In genomic region chr6:142642651-142643050, GRCh38 we compare ENCODE assay signal across 10 cellular contexts.
DNase-seq lines count a peak whose midpoint lies in the region; ATAC-seq and TF ChIP-seq lines count a peak whose summit lies in the region.
"Had no signal": no experiment of that assay in that cellular context is flagged by ENCODE, and none has a peak within 500 bp of the region (broad histone marks: within the 10 kb centered on the region; RNA-seq: fewer than 3 reads in every experiment).

No MANE protein-coding gene starts in this region.

- TF ChIP-seq CTCF in choroid plexus epithelial cell (conservative IDR thresholded peaks at IDR 0.05; ENCODE audit: low read depth, low read length): no peak

- H3K4me3 ChIP-seq in choroid plexus epithelial cell (ENCODE audit: low read depth, low read length): no peak overlapping the region
- H3K4me3 ChIP-seq: BLaER1 had no signal

- DNase-seq in ELR (ENCODE audit: low read depth) (peak; percentile 27), LHCN-M2 (ENCODE audit: low read depth) (peak; percentile 17), choroid plexus epithelial cell (ENCODE audit: low read depth) (peak; percentile 6), anterior cingulate cortex (lab: John Stamatoyannopoulos, UW) (no peak), GM19238 (ENCODE audit: insufficient read length, low spot score) (no peak)
- DNase-seq in activated CD4-positive, alpha-beta memory T cell treated with anti-CD3 and anti-CD28 coated beads, Interleukin-2, amount 10 ng/mL, durations not matched to agents 7 days and 5 days: no peak
- DNase-seq: AML-193, DMS53 had no signal

- POLR2A ChIA-PET in activated CD4-positive, alpha-beta memory T cell treated with anti-CD3 and anti-CD28 coated beads, Interleukin-2, amount 10 ng/mL, durations not matched to agents 7 days and 5 days (lab: Charles Lee): no interaction called here

- no peaks in the 10 kb centered on the region for H3K36me3 Mint-ChIP-seq in activated CD4-positive, alpha-beta memory T cell treated with anti-CD3 and anti-CD28 coated beads, Interleukin-2, amount 10 ng/mL, durations not matched to agents 7 days and 5 days (ENCODE audit: low read depth)

- no peaks in the 10 kb centered on the region for H3K4me1 Mint-ChIP-seq in activated CD4-positive, alpha-beta memory T cell treated with anti-CD3 and anti-CD28 coated beads, Interleukin-2, amount 10 ng/mL, durations not matched to agents 7 days and 5 days

- H3K4me3 Mint-ChIP-seq in activated CD4-positive, alpha-beta memory T cell treated with anti-CD3 and anti-CD28 coated beads, Interleukin-2, amount 10 ng/mL, durations not matched to agents 7 days and 5 days: no peak overlapping the region

- CTCF ChIA-PET in activated CD4-positive, alpha-beta memory T cell treated with anti-CD3 and anti-CD28 coated beads, Interleukin-2, amount 10 ng/mL, durations not matched to agents 7 days and 5 days (lab: Charles Lee): no interaction called here

- no peaks in the 10 kb centered on the region for H3K27me3 Mint-ChIP-seq in activated CD4-positive, alpha-beta memory T cell treated with anti-CD3 and anti-CD28 coated beads, Interleukin-2, amount 10 ng/mL, durations not matched to agents 7 days and 5 days

- no peak for ATAC-seq in GM19023 (IDR thresholded peaks at IDR 0.05; ENCODE audit: unreplicated experiment)

- H3K9me3 Mint-ChIP-seq in activated CD4-positive, alpha-beta memory T cell treated with anti-CD3 and anti-CD28 coated beads, Interleukin-2, amount 10 ng/mL, durations not matched to agents 7 days and 5 days: no peaks in the 10 kb centered on the region

- no peak overlapping the region for H3K27ac Mint-ChIP-seq in activated CD4-positive, alpha-beta memory T cell treated with anti-CD3 and anti-CD28 coated beads, Interleukin-2, amount 10 ng/mL, durations not matched to agents 7 days and 5 days

Comparison
In these comparisons a context has a peak if more than half of its experiments do, and no peak if none do; other contexts are left out.
1. DNase-seq: peak in ELR (single experiment), LHCN-M2 (single experiment) and choroid plexus epithelial cell (single experiment); none in anterior cingulate cortex (0 of 58), GM19238 (single experiment) and activated CD4-positive, alpha-beta memory T cell treated with anti-CD3 and anti-CD28 coated beads, Interleukin-2, amount 10 ng/mL, durations not matched to agents 7 days and 5 days (single experiment).